In genomic region chr15:83324799-83325198, GRCh38 we compare ENCODE assay signal across 17 cellular contexts. TPM values are rescaled to one million over a fixed set of nuclear protein-coding genes. Genes with fewer than 3 reads are reported as not detected.
DNase-seq lines count a peak whose midpoint lies in the region; ATAC-seq and TF ChIP-seq lines count a peak whose summit lies in the region.
"Had no signal": no experiment of that assay in that cellular context is flagged by ENCODE, and none has a peak within 500 bp of the region (broad histone marks: within the 10 kb centered on the region; RNA-seq: fewer than 3 reads in every experiment).

No MANE protein-coding gene starts in this region.

- no TSS peak for BruUV-seq in PC-3 (replicated peaks; lab: Mats Ljungman, UMichigan)

- 91 to 96% methylated on average over 2 of the region's 2 CpGs for WGBS in GM23248 (ENCODE audit: low coverage in 1 of 2, low lambda C conversion rate in 2 of 2, missing lambda C conversion rate in 2 of 2), 2 experiments
- WGBS in H9 (ENCODE audit: extremely low coverage, insufficient read length, low lambda C conversion rate), result no CpG with 5 or more reads among the region's 2 CpGs

- no peak overlapping the region for H4K91ac ChIP-seq in H9 (ENCODE audit: insufficient read length, low read depth, low read length)

- H3K27ac Mint-ChIP-seq in H9, result no peak overlapping the region

- H3K4me3 Mint-ChIP-seq in H9, result no peak overlapping the region
- H3K4me3 Mint-ChIP-seq: CD4-positive, alpha-beta memory T cell had no signal

- no peak overlapping the region for H2BK20ac ChIP-seq in H9 (ENCODE audit: low read depth, low read length, poor library complexity, severe bottlenecking)

- H4K20me1 ChIP-seq in GM23248 (ENCODE audit: insufficient read depth), result no peaks in the 10 kb centered on the region
- H4K20me1 ChIP-seq in PC-3 (ENCODE audit: low read length), result no peaks in the 10 kb centered on the region
- H4K20me1 ChIP-seq in H9 (ENCODE audit: control insufficient read depth, insufficient read depth, insufficient read length), result no peaks in the 10 kb centered on the region

- no peaks in the 10 kb centered on the region for H3K23me2 ChIP-seq in H9 (ENCODE audit: insufficient read length, low read depth, low read length, poor library complexity, severe bottlenecking)

- H3K4me2 ChIP-seq in GM23248 (ENCODE audit: unreplicated experiment) (no peak overlapping the region), PC-3 (ENCODE audit: low read length) (no peak overlapping the region), H9 (ENCODE audit: insufficient read depth, insufficient read length, low read length) (no peak overlapping the region)

- H3K4me3 ChIP-seq in GM23248 (no peak overlapping the region), PC-3 (ENCODE audit: low read length) (no peak overlapping the region)
- H3K4me3 ChIP-seq: GM12878 had no signal

- H3K79me1 ChIP-seq in H9 (ENCODE audit: insufficient read depth, low read depth, low read length, poor library complexity, severe bottlenecking), result no peaks in the 10 kb centered on the region

- peaks cover 10 to 12% of the 10 kb centered on the region in 2 experiments for H3K4me1 Mint-ChIP-seq in H9
- H3K4me1 Mint-ChIP-seq: CD4-positive, alpha-beta memory T cell had no signal

- H3K4ac ChIP-seq in H9 (ENCODE audit: low read depth, low read length), result no peak overlapping the region

- POLR2A ChIA-PET in PC-3 (lab: Charles Lee; ENCODE audit: unreplicated experiment), result no interaction called here

- no peak overlapping the region for H2BK12ac ChIP-seq in H9 (ENCODE audit: insufficient read length, low read depth, low read length)

- H3K18ac ChIP-seq in H9 (ENCODE audit: insufficient read length, low read depth, low read length), result no peak overlapping the region

- H4K5ac ChIP-seq in H9 (ENCODE audit: insufficient read length, low read depth, low read length), result no peak overlapping the region

- H3K27me3 Mint-ChIP-seq in H9 (ENCODE audit: low read depth), result peaks cover 5% of the 10 kb centered on the region

- H2BK120ac ChIP-seq in H9 (ENCODE audit: low read depth, low read length, poor library complexity, severe bottlenecking), result no peak overlapping the region

- CTCF ChIA-PET in PC-3 (lab: Charles Lee), result no interaction called here

- no peak overlapping the region for H2AK5ac ChIP-seq in H9 (ENCODE audit: insufficient read length, low read length)

- no peaks in the 10 kb centered on the region for H3K36me3 Mint-ChIP-seq in H9 (ENCODE audit: insufficient read depth in 1 of 3, low read depth in 3 of 3)
- H3K36me3 Mint-ChIP-seq: CD4-positive, alpha-beta memory T cell had no signal

- H3K9me3 ChIP-seq in GM23248 (ENCODE audit: low read depth) (no peaks in the 10 kb centered on the region), PC-3 (ENCODE audit: low read length) (no peaks in the 10 kb centered on the region), H9 (ENCODE audit: control insufficient read depth, low read depth, low read length) (no peaks in the 10 kb centered on the region)
- H3K9me3 ChIP-seq: BE2C had no signal

- H4K8ac ChIP-seq in H9 (replicated peaks; ENCODE audit: insufficient read length, low read depth, low read length), result no peak overlapping the region

- H3K9me2 ChIP-seq in GM23248 (ENCODE audit: insufficient read depth) (no peaks in the 10 kb centered on the region), PC-3 (replicated peaks; ENCODE audit: low read length) (no peaks in the 10 kb centered on the region)

- no peak overlapping the region for H2AFZ ChIP-seq in GM23248
- no peak overlapping the region for H2AFZ ChIP-seq in PC-3 (ENCODE audit: low read length)
- H2AFZ ChIP-seq in H9 (ENCODE audit: low read length), result no peak overlapping the region

- H3T11ph ChIP-seq in H9 (ENCODE audit: low read length), result no peak overlapping the region

- H3K36me3 ChIP-seq in GM23248 (ENCODE audit: low read depth), result no peaks in the 10 kb centered on the region
- no peaks in the 10 kb centered on the region for H3K36me3 ChIP-seq in PC-3 (ENCODE audit: low read depth, low read length)
- H3K36me3 ChIP-seq: BE2C had no signal

- ATAC-seq in PC-3 (no peak), GM18861 (IDR thresholded peaks at IDR 0.05; ENCODE audit: unreplicated experiment) (no peak)
- ATAC-seq: GM12878, HepG2 had no signal

- H3K56ac ChIP-seq in H9 (ENCODE audit: insufficient read length, low read depth, low read length), result no peak overlapping the region

- DNase-seq in GM23248, result peak; percentile 15
- no peak for DNase-seq in PC-3
- DNase-seq in epithelial cell of prostate (ENCODE audit: low read depth, low spot score), result no peak
- peak; percentile 38 for DNase-seq in kidney tubule cell (ENCODE audit: low spot score)
- DNase-seq in UCSD-AML1 (lab: John Stamatoyannopoulos, UW; ENCODE audit: unreplicated experiment), result no peak
- no peak for DNase-seq in H9
- no peak for DNase-seq in NCI-H748 (lab: John Stamatoyannopoulos, UW; ENCODE audit: unreplicated experiment)
- DNase-seq: BE2C; CD4-positive, alpha-beta memory T cell; DMS79; GOT3; HCEC 1CT had no signal

- intact Hi-C loops in PC-3 (cut with micrococcal nuclease), result no loop called here

- H3K27me3 ChIP-seq in GM23248 (replicated peaks; ENCODE audit: insufficient read depth), result no peaks in the 10 kb centered on the region
- H3K27me3 ChIP-seq in PC-3 (ENCODE audit: low read length), result no peaks in the 10 kb centered on the region
- H3K27me3 ChIP-seq in H9 (ENCODE audit: insufficient read depth, low read length), result no peaks in the 10 kb centered on the region

- H3K14ac ChIP-seq in H9 (ENCODE audit: insufficient read depth, low read length), result no peak overlapping the region

- H3K9me3 Mint-ChIP-seq in H9, result no peaks in the 10 kb centered on the region

- no peak for TF ChIP-seq CTCF in PC-3 (conservative IDR thresholded peaks at IDR 0.05; ENCODE audit: low read depth, low read length)
- no peak for TF ChIP-seq CTCF in H9 (conservative IDR thresholded peaks at IDR 0.05)

- H3K79me2 ChIP-seq in GM23248 (ENCODE audit: insufficient read depth) (no peaks in the 10 kb centered on the region), PC-3 (ENCODE audit: low read length) (no peaks in the 10 kb centered on the region), H9 (ENCODE audit: insufficient read depth, low read length) (no peaks in the 10 kb centered on the region)

- H2BK15ac ChIP-seq in H9 (ENCODE audit: low read depth, low read length), result no peak overlapping the region

- H3F3A ChIP-seq in GM23248 (ENCODE audit: insufficient read depth) (peaks cover 19% of the 10 kb centered on the region; the same call in 1 of the 2 replicates), PC-3 (ENCODE audit: low read length, unreplicated experiment) (no peaks in the 10 kb centered on the region)

- no peak overlapping the region for H3K23ac ChIP-seq in H9 (ENCODE audit: insufficient read length, low read depth, low read length)

- no peak overlapping the region for H3K27ac ChIP-seq in GM23248
- 0 out of 2 replicates have a peak overlapping the region, but pooled peaks have one; percentile 54 for H3K27ac ChIP-seq in PC-3 (ENCODE audit: low read length)
- H3K27ac ChIP-seq in epithelial cell of prostate, result peak overlapping the region; percentile 91
- no peak overlapping the region for H3K27ac ChIP-seq in H9 (ENCODE audit: insufficient read length, low read depth, low read length)
- H3K27ac ChIP-seq: C4-2B had no signal

- peaks cover 23% of the 10 kb centered on the region for H3K4me1 ChIP-seq in GM23248 (ENCODE audit: insufficient read depth)
- peaks cover 11% of the 10 kb centered on the region for H3K4me1 ChIP-seq in PC-3 (ENCODE audit: insufficient read depth, low read length)
- H3K4me1 ChIP-seq in H9 (ENCODE audit: insufficient read depth, low read length), result no peaks in the 10 kb centered on the region
- H3K4me1 ChIP-seq: BE2C had no signal

- no peak overlapping the region for H3K9ac ChIP-seq in GM23248
- no peak overlapping the region for H3K9ac ChIP-seq in PC-3 (ENCODE audit: low read length)
- H3K9ac ChIP-seq in H9 (ENCODE audit: extremely low read depth, insufficient read length, low read length), result no peak overlapping the region

- in situ Hi-C loops in GM23248 (cut with MboI), result no loop called here

- H2BK5ac ChIP-seq in H9 (ENCODE audit: insufficient read length, low read length), result no peak overlapping the region

RNA-seq across cellular contexts. Expression of gene BNC1, which starts 40.3 kb away (rescaled TPM):
- 7.5 and 8.7 TPM in 2 replicates for total RNA-seq in GM23248 (2014; rRNA removed; shearing (Covaris generic))
- polyA plus RNA-seq in GM23248 (2016; fragmentation: Nextera tagmentation; extraction: Ambion mirVana), result 4.1 and 4.3 TPM in 2 replicates
- total RNA-seq in PC-3 (2014; rRNA removed) (0.92 and 2.4 TPM in 2 replicates), H9 (2021) (not detected in 2 replicates)
- total RNA-seq: CD4-positive, alpha-beta memory T cell; G401; GM12878; HepG2 had no signal
- polyA plus RNA-seq: CD4-positive, alpha-beta memory T cell; HepG2 had no signal

Comparison
In these comparisons a context has a peak if more than half of its experiments do, and no peak if none do; other contexts are left out.
1. DNase-seq: peak in GM23248 (single experiment) and kidney tubule cell (single experiment); none in PC-3 (single experiment), epithelial cell of prostate (single experiment), UCSD-AML1 (single experiment), H9 (single experiment) and NCI-H748 (single experiment).
2. H3K27ac ChIP-seq: peak in PC-3 (single experiment) and epithelial cell of prostate (single experiment); none in GM23248 (single experiment) and H9 (single experiment).